In genomic region chr6:44956426-44956825, GRCh38 we compare ENCODE assay signal across 21 cellular contexts.
DNase-seq lines count a peak whose midpoint lies in the region; ATAC-seq, FAIRE-seq and TF ChIP-seq lines count a peak whose summit lies in the region.
"Had no signal": no experiment of that assay in that cellular context is flagged by ENCODE, and none has a peak within 500 bp of the region (broad histone marks: within the 10 kb centered on the region; RNA-seq: fewer than 3 reads in every experiment).

No MANE protein-coding gene starts in this region.

- no peaks in the 10 kb centered on the region for H4K20me1 ChIP-seq in HepG2 (ENCODE audit: insufficient read depth, low read length)
- H4K20me1 ChIP-seq: BLaER1 treated with 17β-estradiol and CSF1 and Interleukin-3, amounts not matched to agents 10 nM and 100 nM had no signal

- no peak for TF ChIP-seq RAD21 in HepG2 (CRISPR knock-in tag; IDR thresholded peaks at IDR 0.05)

- DNase-seq in EL (peak; percentile 10), NCI-H226 (peak; percentile 74), fibroblast of the aortic adventitia (ENCODE audit: low read depth) (peak; percentile 9), urothelium cell line (ENCODE audit: low spot score) (peak; percentile 4), Right ventricle myocardium inferior (ENCODE audit: missing footprints) (no peak), HepG2 (ENCODE audit: low spot score) (no peak), DMS53 treated with DMSO at 0.1 percent for 48 hours (lab: John Stamatoyannopoulos, UW; ENCODE audit: unreplicated experiment) (no peak)
- DNase-seq: HFFc6, NCI-H1417, NCI-H1930, NCI-H2171 treated with DMSO at 0.1 percent for 48 hours, NCI-H510A, NCI-H82, Peyer's patch, T-cell had no signal

- intact Hi-C loops in Right ventricle myocardium inferior (cut with DNase I) (no loop called here), HepG2 (cut with micrococcal nuclease; ENCODE audit: unreplicated experiment) (no loop called here)

- no peaks in the 10 kb centered on the region for H3K27me3 ChIP-seq in HepG2 (ENCODE audit: control insufficient read depth in 1 of 2, insufficient read depth in 2 of 2, low read length in 2 of 2)
- H3K27me3 ChIP-seq: BLaER1 treated with 17β-estradiol and CSF1 and Interleukin-3, amounts not matched to agents 10 nM and 100 nM; Peyer's patch; SJSA1 had no signal

- H3K4me1 ChIP-seq in HepG2 (ENCODE audit: insufficient read depth, low read length), result peaks cover 18% of the 10 kb centered on the region
- H3K4me1 ChIP-seq: BLaER1 treated with 17β-estradiol and CSF1 and Interleukin-3, amounts not matched to agents 10 nM and 100 nM; Peyer's patch; SJSA1 had no signal

- FAIRE-seq in urothelium cell line (lab: Jason Lieb, UNC) (no peak), HepG2 (lab: Jason Lieb, UNC) (no peak)
- FAIRE-seq: GM12892, GM19239, H1 had no signal

- H3K27ac ChIP-seq in HepG2 (ENCODE audit: extremely low read length, insufficient read depth, low read length), result no peak overlapping the region
- H3K27ac ChIP-seq: BLaER1 treated with 17β-estradiol and CSF1 and Interleukin-3, amounts not matched to agents 10 nM and 100 nM; KMS-11; Peyer's patch; SJSA1 had no signal

- ATAC-seq in Right ventricle myocardium inferior, result no peak
- no peak for ATAC-seq in HepG2
- ATAC-seq: T-cell had no signal

- no TSS peak for BruUV-seq in HepG2 (replicated peaks; lab: Mats Ljungman, UMichigan)

- H2AFZ ChIP-seq in HepG2 (ENCODE audit: low read length), result no peak overlapping the region

- no peak for TF ChIP-seq EP300 in HepG2 (IDR thresholded peaks at IDR 0.05; ENCODE audit: low read depth in 2 of 2, low read length in 2 of 2)
- no peak for TF ChIP-seq EP300 in HepG2 (CRISPR knock-in tag; IDR thresholded peaks at IDR 0.05; ENCODE audit: borderline replicate concordance)

- peaks cover 0 to 4% of the 10 kb centered on the region in 2 experiments; a peak in 1 of 5 replicates for H3K36me3 ChIP-seq in HepG2 (replicated peaks in 1 of 2; ENCODE audit: control insufficient read depth in 1 of 2, insufficient read depth in 2 of 2, low read length in 2 of 2)
- H3K36me3 ChIP-seq: BLaER1 treated with 17β-estradiol and CSF1 and Interleukin-3, amounts not matched to agents 10 nM and 100 nM; Peyer's patch; SJSA1 had no signal

- in situ Hi-C loops in HepG2 (cut with HindIII; ENCODE audit: extremely low pct_ligation_motif_present, low pct_unique_long_range_greater_than_20kb), result no loop called here

- H3K4me2 ChIP-seq in HepG2 (ENCODE audit: low read depth, low read length), result no peak overlapping the region
- H3K4me2 ChIP-seq: BLaER1 treated with 17β-estradiol and CSF1 and Interleukin-3, amounts not matched to agents 10 nM and 100 nM; KMS-11 had no signal

- H3K9ac ChIP-seq in HepG2 (ENCODE audit: insufficient read depth, low read depth, low read length), result no peak overlapping the region
- H3K9ac ChIP-seq: BLaER1 treated with 17β-estradiol and CSF1 and Interleukin-3, amounts not matched to agents 10 nM and 100 nM; KMS-11 had no signal

- H3K79me2 ChIP-seq in HepG2 (ENCODE audit: insufficient read depth, low read length), result no peaks in the 10 kb centered on the region

- no peak for TF ChIP-seq CTCF in fibroblast of the aortic adventitia (IDR thresholded peaks at IDR 0.05; ENCODE audit: insufficient read depth, low read length)
- no peak for TF ChIP-seq CTCF in HepG2 (CRISPR knock-in tag; IDR thresholded peaks at IDR 0.05)

- WGBS in HepG2 (ENCODE audit: low lambda C conversion rate), result 97% methylated on average over 4 of the region's 4 CpGs

- POLR2A ChIA-PET in HepG2 (lab: Yijun Ruan, JAX), result no interaction called here

- H3K9me3 ChIP-seq in HepG2 (ENCODE audit: low read length), result no peaks in the 10 kb centered on the region
- H3K9me3 ChIP-seq: Peyer's patch, SJSA1 had no signal

- no peak for TF ChIP-seq POLR2A in HepG2 (IDR thresholded peaks at IDR 0.05; ENCODE audit: insufficient read depth in 1 of 2, low read depth in 2 of 2, low read length in 2 of 2)

- CTCF ChIA-PET in HepG2 (lab: Yijun Ruan, JAX; ENCODE audit: low intra/inter-chr PET ratio, low total read pairs), result no interaction called here

- H3K4me3 ChIP-seq in fibroblast of the aortic adventitia (ENCODE audit: low read depth, low read length), result no peak overlapping the region
- no peak overlapping the region for H3K4me3 ChIP-seq in HepG2 (replicated peaks in 1 of 3; ENCODE audit: insufficient read depth in 1 of 3, low read depth in 2 of 3, low read length in 3 of 3)
- H3K4me3 ChIP-seq: BLaER1 treated with 17β-estradiol and CSF1 and Interleukin-3, amounts not matched to agents 10 nM and 100 nM; Peyer's patch; SJSA1 had no signal

TF ChIP-seq in HepG2, 621 proteins besides CTCF, POLR2A, EP300 and RAD21 (continues in another document):
- no peak for TF ChIP-seq ZNF790 (CRISPR knock-in tag; IDR thresholded peaks at IDR 0.05; ENCODE audit: borderline replicate concordance)
- TF ChIP-seq RCOR2 (CRISPR knock-in tag; IDR thresholded peaks at IDR 0.05), result no peak
- no peak for TF ChIP-seq AKAP8 (CRISPR knock-in tag; IDR thresholded peaks at IDR 0.05)
- TF ChIP-seq SIX1 (CRISPR knock-in tag; IDR thresholded peaks at IDR 0.05; ENCODE audit: borderline replicate concordance), result no peak
- TF ChIP-seq RNF219 (CRISPR knock-in tag; IDR thresholded peaks at IDR 0.05), result no peak
- TF ChIP-seq MTERF4 (CRISPR knock-in tag; IDR thresholded peaks at IDR 0.05), result no peak
- TF ChIP-seq CAMTA2 (CRISPR knock-in tag; IDR thresholded peaks at IDR 0.05; ENCODE audit: borderline replicate concordance), result no peak
- no peak for TF ChIP-seq TCF7L2 (IDR thresholded peaks at IDR 0.05; ENCODE audit: low read depth, low read length)
- TF ChIP-seq ZNF660 (CRISPR knock-in tag; IDR thresholded peaks at IDR 0.05; ENCODE audit: borderline replicate concordance, low read depth), result no peak
- no peak for TF ChIP-seq ZBTB49 (CRISPR knock-in tag; IDR thresholded peaks at IDR 0.05; ENCODE audit: borderline replicate concordance)
- TF ChIP-seq TEF (CRISPR knock-in tag; IDR thresholded peaks at IDR 0.05), result no peak
- no peak for TF ChIP-seq ZNF766 (CRISPR knock-in tag; IDR thresholded peaks at IDR 0.05; ENCODE audit: borderline replicate concordance)
- no peak for TF ChIP-seq ELF3 (CRISPR knock-in tag; IDR thresholded peaks at IDR 0.05)
- no peak for TF ChIP-seq ZNF256 (CRISPR knock-in tag; conservative IDR thresholded peaks at IDR 0.05)
- no peak for TF ChIP-seq TFDP1 (CRISPR knock-in tag; IDR thresholded peaks at IDR 0.05; ENCODE audit: borderline replicate concordance)

Comparison
In these comparisons a context has a peak if more than half of its experiments do, and no peak if none do; other contexts are left out.
1. DNase-seq: peak in EL (single experiment), NCI-H226 (single experiment), fibroblast of the aortic adventitia (single experiment) and urothelium cell line (single experiment); none in Right ventricle myocardium inferior (single experiment), HepG2 (single experiment) and DMS53 treated with DMSO at 0.1 percent for 48 hours (single experiment).